Comparison of ENCODE assay signal across 12 cellular contexts in the genomic region with DNA sequence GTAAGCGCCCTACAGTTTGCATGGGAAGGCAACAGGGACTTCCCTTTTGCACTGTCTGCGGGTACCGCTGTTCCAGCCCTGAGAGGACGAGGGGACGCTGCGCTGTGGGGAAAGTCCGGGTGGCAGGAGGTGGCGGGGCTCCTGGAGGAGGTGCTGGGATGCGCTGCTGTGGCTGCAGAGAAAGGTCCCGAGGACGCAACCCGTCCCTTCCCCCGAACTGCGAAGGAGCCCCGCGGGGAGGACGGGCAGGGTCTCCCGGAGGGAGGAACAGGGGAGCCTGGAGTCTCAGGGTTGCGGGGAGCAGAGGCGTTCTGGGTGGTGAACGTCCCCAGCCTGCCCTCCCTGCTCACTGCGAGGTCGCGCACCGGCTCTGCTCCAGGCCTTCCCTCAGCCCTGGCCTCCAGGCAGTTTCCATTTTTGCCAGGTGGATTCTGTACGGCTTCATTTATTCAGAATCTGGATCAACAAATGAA.
DNase-seq lines count a peak whose midpoint lies in the region; ATAC-seq and TF ChIP-seq lines count a peak whose summit lies in the region.
"Had no signal": no experiment of that assay in that cellular context is flagged by ENCODE, and none has a peak within 500 bp of the region (broad histone marks: within the 10 kb centered on the region; RNA-seq: fewer than 3 reads in every experiment).

No MANE protein-coding gene starts in this region.

- H3K36me3 ChIP-seq in breast epithelium: no peaks in the 10 kb centered on the region
- H3K36me3 ChIP-seq in mammary epithelial cell (ENCODE audit: insufficient read depth, low read length): no peaks in the 10 kb centered on the region
- no peaks in the 10 kb centered on the region for H3K36me3 ChIP-seq in heart left ventricle
- H3K36me3 ChIP-seq in neural progenitor cell: no peaks in the 10 kb centered on the region
- no peaks in the 10 kb centered on the region for H3K36me3 ChIP-seq in aorta (ENCODE audit: control insufficient read depth in 1 of 2, insufficient read depth in 2 of 2, low read length in 1 of 2)

- H2AFZ ChIP-seq in mammary epithelial cell (ENCODE audit: low read depth, low read length): no peak overlapping the region
- peak overlapping the region; percentile 82 for H2AFZ ChIP-seq in neural progenitor cell (replicated peaks)

- TF ChIP-seq POLR2A in breast epithelium (IDR thresholded peaks at IDR 0.05) (no peak), heart left ventricle (IDR thresholded peaks at IDR 0.05) (no peak)

- peak in 3 of 4 donors; percentile 39 to 66 (median 53) for ATAC-seq in heart left ventricle
- ATAC-seq in aorta (ENCODE audit: low FRiP score): peak; percentile 75
- ATAC-seq in stimulated activated effector memory CD8-positive, alpha-beta T cell treated with anti-CD3 and anti-CD28 coated beads, Interleukin-12 subunit alpha, Interleukin-12 subunit beta, amount 100 ng/mL, for 72 hours: no peak
- ATAC-seq in activated naive CD8-positive, alpha-beta T cell treated with anti-CD3 and anti-CD28 coated beads, Interleukin-2, amount 50 U/mL, for 24 hours: no peak

- no peaks in the 10 kb centered on the region for H3K9me3 Mint-ChIP-seq in neural progenitor cell
- no peaks in the 10 kb centered on the region for H3K9me3 Mint-ChIP-seq in stimulated activated effector memory CD8-positive, alpha-beta T cell treated with anti-CD3 and anti-CD28 coated beads, Interleukin-12 subunit alpha, Interleukin-12 subunit beta, amount 100 ng/mL, for 72 hours
- H3K9me3 Mint-ChIP-seq in activated naive CD8-positive, alpha-beta T cell treated with anti-CD3 and anti-CD28 coated beads, Interleukin-2, amount 50 U/mL, for 24 hours: no peaks in the 10 kb centered on the region
- H3K9me3 Mint-ChIP-seq: central memory CD8-positive, alpha-beta T cell had no signal

- in situ Hi-C loops in mammary epithelial cell (cut with MboI; ENCODE audit: low sequenced_read_pairs in 2 of 2): no loop called here

- H3K4me2 ChIP-seq in mammary epithelial cell (ENCODE audit: insufficient read depth, low read depth, low read length) (no peak overlapping the region), neural progenitor cell (peak overlapping the region; percentile 56)

- DNase-seq in breast epithelium (ENCODE audit: low spot score in 2 of 2): no peak
- no peak for DNase-seq in mammary epithelial cell
- DNase-seq in heart left ventricle: no peak
- peak; percentile 8 for DNase-seq in neural progenitor cell (ENCODE audit: low spot score)
- DNase-seq in aorta: no peak
- no peak for DNase-seq in T1000 (lab: John Stamatoyannopoulos, UW)
- DNase-seq in stimulated activated effector memory CD8-positive, alpha-beta T cell treated with anti-CD3 and anti-CD28 coated beads, Interleukin-12 subunit alpha, Interleukin-12 subunit beta, amount 100 ng/mL, for 72 hours (ENCODE audit: low spot score in 2 of 2): no peak
- DNase-seq in activated naive CD8-positive, alpha-beta T cell treated with anti-CD3 and anti-CD28 coated beads, Interleukin-2, amount 50 U/mL, for 24 hours: no peak
- DNase-seq: 8988T, NCI-H1436 had no signal

- dilution Hi-C loops in mammary epithelial cell (cut with HindIII; ENCODE audit: low sequenced_read_pairs): no loop called here

- H3K4me3 ChIP-seq in breast epithelium (peak overlapping the region in 2 of 3 donors; percentile 23 to 58), mammary epithelial cell (replicated peaks in 1 of 3; ENCODE audit: insufficient read depth in 1 of 3, low read depth in 2 of 3, low read length in 3 of 3) (no peak overlapping the region), heart left ventricle (peak overlapping the region in 9 of 12 donors; percentile 3 to 39 (median 27)), neural progenitor cell (peak overlapping the region; percentile 23), aorta (ENCODE audit: low read length in 2 of 2) (no peak overlapping the region)

- WGBS in mammary epithelial cell (ENCODE audit: low coverage, missing lambda C conversion rate): 30% methylated on average over 10 of the region's 26 CpGs
- WGBS in heart left ventricle, 4 donors: 42 to 60% (median 44%) methylated on average over 13 to 26 of the region's 26 CpGs
- 51 to 52% methylated on average over 25 to 26 of the region's 26 CpGs for whole genome bisulfite sequencing in aorta, 2 donors

- H3K9me3 ChIP-seq in breast epithelium (no peaks in the 10 kb centered on the region), mammary epithelial cell (replicated peaks; ENCODE audit: insufficient read depth, low read length) (peaks cover 8% of the 10 kb centered on the region), heart left ventricle (no peaks in the 10 kb centered on the region), neural progenitor cell (ENCODE audit: low read depth) (no peaks in the 10 kb centered on the region), aorta (ENCODE audit: control insufficient read depth, low read length) (no peaks in the 10 kb centered on the region)

- H3K4me1 ChIP-seq in breast epithelium (peaks cover 3 to 5% of the 10 kb centered on the region in 2 donors), mammary epithelial cell (ENCODE audit: insufficient read depth, low read length) (no peaks in the 10 kb centered on the region), heart left ventricle (peaks cover 0 to 51% (median 11%) of the 10 kb centered on the region in 12 donors), neural progenitor cell (peaks cover 15% of the 10 kb centered on the region), aorta (ENCODE audit: control insufficient read depth in 1 of 2, insufficient read depth in 2 of 2, low read length in 2 of 2) (peaks cover 0 to 4% of the 10 kb centered on the region in 2 donors)

- CTCF ChIA-PET in mammary epithelial cell (lab: Charles Lee; ENCODE audit: low non-redundant PET): no interaction called here

- no peak overlapping the region for H3K9ac ChIP-seq in mammary epithelial cell (ENCODE audit: insufficient read depth, low read length)
- H3K9ac ChIP-seq in neural progenitor cell: no peak overlapping the region

- H3K4me3 Mint-ChIP-seq in neural progenitor cell: no peak overlapping the region
- no peak overlapping the region for H3K4me3 Mint-ChIP-seq in stimulated activated effector memory CD8-positive, alpha-beta T cell treated with anti-CD3 and anti-CD28 coated beads, Interleukin-12 subunit alpha, Interleukin-12 subunit beta, amount 100 ng/mL, for 72 hours
- H3K4me3 Mint-ChIP-seq in activated naive CD8-positive, alpha-beta T cell treated with anti-CD3 and anti-CD28 coated beads, Interleukin-2, amount 50 U/mL, for 24 hours: no peak overlapping the region
- H3K4me3 Mint-ChIP-seq: central memory CD8-positive, alpha-beta T cell had no signal

- TF ChIP-seq CTCF in breast epithelium (IDR thresholded peaks at IDR 0.05) (no peak), mammary epithelial cell (conservative IDR thresholded peaks at IDR 0.05 in 1 of 2, IDR thresholded peaks at IDR 0.05 in 1 of 2; ENCODE audit: extremely low read depth in 1 of 2, insufficient read depth in 1 of 2, low read depth in 1 of 2, low read length in 2 of 2) (no peak), heart left ventricle (IDR thresholded peaks at IDR 0.05) (no peak), neural progenitor cell (IDR thresholded peaks at IDR 0.05) (no peak)

- H3K27me3 ChIP-seq in breast epithelium: no peaks in the 10 kb centered on the region
- no peaks in the 10 kb centered on the region for H3K27me3 ChIP-seq in mammary epithelial cell (ENCODE audit: insufficient read depth, low read length)
- peaks cover 0 to 3% (median 0%) of the 10 kb centered on the region in 9 donors for H3K27me3 ChIP-seq in heart left ventricle
- peaks cover 14% of the 10 kb centered on the region for H3K27me3 ChIP-seq in neural progenitor cell
- H3K27me3 ChIP-seq in aorta (ENCODE audit: control insufficient read depth in 1 of 2, insufficient read depth in 2 of 2, low read length in 1 of 2): no peaks in the 10 kb centered on the region

- H3K4me1 Mint-ChIP-seq in neural progenitor cell: peaks cover 6% of the 10 kb centered on the region
- H3K4me1 Mint-ChIP-seq in stimulated activated effector memory CD8-positive, alpha-beta T cell treated with anti-CD3 and anti-CD28 coated beads, Interleukin-12 subunit alpha, Interleukin-12 subunit beta, amount 100 ng/mL, for 72 hours: no peaks in the 10 kb centered on the region
- H3K4me1 Mint-ChIP-seq in activated naive CD8-positive, alpha-beta T cell treated with anti-CD3 and anti-CD28 coated beads, Interleukin-2, amount 50 U/mL, for 24 hours: no peaks in the 10 kb centered on the region
- H3K4me1 Mint-ChIP-seq: central memory CD8-positive, alpha-beta T cell had no signal

- no TSS peak for BruUV-seq in mammary epithelial cell (replicated peaks; lab: Mats Ljungman, UMichigan)

- H3F3A ChIP-seq in neural progenitor cell (ENCODE audit: low read depth): no peaks in the 10 kb centered on the region

- H3K27ac Mint-ChIP-seq in neural progenitor cell: no peak overlapping the region
- H3K27ac Mint-ChIP-seq in stimulated activated effector memory CD8-positive, alpha-beta T cell treated with anti-CD3 and anti-CD28 coated beads, Interleukin-12 subunit alpha, Interleukin-12 subunit beta, amount 100 ng/mL, for 72 hours: no peak overlapping the region
- no peak overlapping the region for H3K27ac Mint-ChIP-seq in activated naive CD8-positive, alpha-beta T cell treated with anti-CD3 and anti-CD28 coated beads, Interleukin-2, amount 50 U/mL, for 24 hours

- H3K36me3 Mint-ChIP-seq in neural progenitor cell: no peaks in the 10 kb centered on the region
- no peaks in the 10 kb centered on the region for H3K36me3 Mint-ChIP-seq in stimulated activated effector memory CD8-positive, alpha-beta T cell treated with anti-CD3 and anti-CD28 coated beads, Interleukin-12 subunit alpha, Interleukin-12 subunit beta, amount 100 ng/mL, for 72 hours
- no peaks in the 10 kb centered on the region for H3K36me3 Mint-ChIP-seq in activated naive CD8-positive, alpha-beta T cell treated with anti-CD3 and anti-CD28 coated beads, Interleukin-2, amount 50 U/mL, for 24 hours (ENCODE audit: low read depth)

- H3K27ac ChIP-seq in breast epithelium (peak overlapping the region; percentile 89 to 90), mammary epithelial cell (ENCODE audit: insufficient read depth, low read depth, low read length) (no peak overlapping the region), heart left ventricle (peak overlapping the region; percentile 77 to 98 (median 87)), neural progenitor cell (no peak overlapping the region), aorta (ENCODE audit: low read depth in 1 of 2, low read length in 2 of 2) (peak overlapping the region; percentile 16 to 94)
- H3K27ac ChIP-seq: HL-60 had no signal

- H4K20me1 ChIP-seq in mammary epithelial cell (ENCODE audit: insufficient read depth, low read length) (no peaks in the 10 kb centered on the region), neural progenitor cell (ENCODE audit: low read depth) (no peaks in the 10 kb centered on the region)

- H3K27me3 Mint-ChIP-seq in neural progenitor cell (ENCODE audit: insufficient read depth, low read depth): peaks cover 6% of the 10 kb centered on the region
- H3K27me3 Mint-ChIP-seq in activated naive CD8-positive, alpha-beta T cell treated with anti-CD3 and anti-CD28 coated beads, Interleukin-2, amount 50 U/mL, for 24 hours: peaks cover 16% of the 10 kb centered on the region

- H3K79me2 ChIP-seq in mammary epithelial cell (ENCODE audit: insufficient read depth, low read length): no peaks in the 10 kb centered on the region
- no peaks in the 10 kb centered on the region for H3K79me2 ChIP-seq in neural progenitor cell (ENCODE audit: low read depth)

- intact Hi-C loops in breast epithelium (cut with DNase I; ENCODE audit: low total_unique reads): no loop called here
- intact Hi-C loops in mammary epithelial cell (cut with micrococcal nuclease): no loop called here
- intact Hi-C loops in heart left ventricle (cut with DNase I): no loop called here
- intact Hi-C loops in aorta (cut with DNase I): no loop called here

Comparison
In these comparisons a context has a peak if more than half of its experiments do, and no peak if none do; other contexts are left out.
1. H3K27ac ChIP-seq: peak in breast epithelium (2 of 2), heart left ventricle (12 of 12) and aorta (2 of 2); none in mammary epithelial cell (single experiment) and neural progenitor cell (single experiment).
2. H3K4me3 ChIP-seq: peak in breast epithelium (2 of 3), heart left ventricle (9 of 12) and neural progenitor cell (single experiment); none in mammary epithelial cell (0 of 3) and aorta (0 of 2).
3. ATAC-seq: peak in heart left ventricle (3 of 4) and aorta (single experiment); none in stimulated activated effector memory CD8-positive, alpha-beta T cell treated with anti-CD3 and anti-CD28 coated beads, Interleukin-12 subunit alpha, Interleukin-12 subunit beta, amount 100 ng/mL, for 72 hours (single experiment) and activated naive CD8-positive, alpha-beta T cell treated with anti-CD3 and anti-CD28 coated beads, Interleukin-2, amount 50 U/mL, for 24 hours (single experiment).